In the genomic region with DNA sequence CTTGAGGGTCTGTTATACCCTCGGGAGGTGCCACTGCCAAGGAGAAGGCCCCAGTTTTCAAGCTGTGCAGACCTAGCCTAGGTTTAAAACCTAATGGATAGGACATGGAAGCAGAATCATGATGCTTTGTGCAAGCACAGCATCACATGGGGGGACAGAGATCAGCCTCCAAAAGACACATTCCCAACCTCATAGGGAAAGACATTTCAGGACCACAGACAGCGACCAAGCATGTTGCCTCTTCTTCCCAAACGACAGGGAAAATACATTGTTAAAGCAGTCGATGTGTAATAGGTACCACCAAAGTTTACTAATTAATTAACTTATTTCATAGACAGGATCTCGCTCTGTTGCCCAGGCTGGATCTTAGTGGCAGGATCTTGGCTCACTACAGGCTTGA, we compare ENCODE assay signal across 15 cellular contexts.
DNase-seq lines count a peak whose midpoint lies in the region; TF ChIP-seq lines count a peak whose summit lies in the region.
"Had no signal": no experiment of that assay in that cellular context is flagged by ENCODE, and none has a peak within 500 bp of the region (broad histone marks: within the 10 kb centered on the region; RNA-seq: fewer than 3 reads in every experiment).

No MANE protein-coding gene starts in this region.

- no peaks in the 10 kb centered on the region for H3K9me3 ChIP-seq in neuronal stem cell (replicated peaks in 1 of 2; ENCODE audit: control insufficient read depth in 2 of 2, insufficient read depth in 1 of 2, low read depth in 1 of 2, low read length in 2 of 2)
- H3K9me3 ChIP-seq: BLaER1 treated with 17β-estradiol and CSF1 and Interleukin-3, amounts not matched to agents 10 nM and 100 nM; pancreas had no signal

- H3K79me1 ChIP-seq in neuronal stem cell (ENCODE audit: low read depth, low read length), result peaks cover 3% of the 10 kb centered on the region

- no peak overlapping the region for H2AFZ ChIP-seq in neuronal stem cell (ENCODE audit: low read length)

- no peak for TF ChIP-seq CTCF in NB4 (IDR thresholded peaks at IDR 0.05; ENCODE audit: low read depth, low read length)
- TF ChIP-seq CTCF in brain microvascular endothelial cell (IDR thresholded peaks at IDR 0.05; ENCODE audit: low read depth, low read length, missing control alignments), result no peak

- no peak overlapping the region for H3K4ac ChIP-seq in neuronal stem cell (ENCODE audit: low read length)

- H3K27ac ChIP-seq in neuronal stem cell (replicated peaks; ENCODE audit: low read length) (no peak overlapping the region), brain microvascular endothelial cell (no peak overlapping the region), caudate nucleus (ENCODE audit: low read depth, low read length) (no peak overlapping the region)
- H3K27ac ChIP-seq: BLaER1 treated with 17β-estradiol and CSF1 and Interleukin-3, amounts not matched to agents 10 nM and 100 nM; HL-60; pancreas; SJSA1 had no signal

- no peaks in the 10 kb centered on the region for H3K36me3 ChIP-seq in H7 (replicated peaks; ENCODE audit: control insufficient read depth, insufficient read depth, low read length)
- H3K36me3 ChIP-seq in neuronal stem cell (replicated peaks in 1 of 2; ENCODE audit: control insufficient read depth in 2 of 2, insufficient read depth in 2 of 2, low read length in 2 of 2), result no peaks in the 10 kb centered on the region
- H3K36me3 ChIP-seq in brain microvascular endothelial cell (replicated peaks), result no peaks in the 10 kb centered on the region
- H3K36me3 ChIP-seq: BLaER1 treated with 17β-estradiol and CSF1 and Interleukin-3, amounts not matched to agents 10 nM and 100 nM; pancreas; SJSA1 had no signal

- H3K9ac ChIP-seq in neuronal stem cell (ENCODE audit: low read depth, low read length, poor library complexity), result no peak overlapping the region
- H3K9ac ChIP-seq: BLaER1 treated with 17β-estradiol and CSF1 and Interleukin-3, amounts not matched to agents 10 nM and 100 nM had no signal

- H2BK120ac ChIP-seq in neuronal stem cell (ENCODE audit: low read depth, low read length), result no peak overlapping the region

- DNase-seq in H7, result peak; percentile 78
- DNase-seq in NB4 (ENCODE audit: low read depth), result peak; percentile 48
- peak; percentile 63 for DNase-seq in ecto neural progenitor cell (ENCODE audit: low spot score)
- DNase-seq in neuronal stem cell (ENCODE audit: low spot score), result peak; percentile 74
- no peak for DNase-seq in stimulated activated CD4-positive, alpha-beta T cell treated with anti-CD3 and anti-CD28 coated beads, Interleukin-15, amount 100 ng/mL, for 24 hours
- no peak for DNase-seq in brain microvascular endothelial cell
- no peak for DNase-seq in caudate nucleus (lab: John Stamatoyannopoulos, UW)
- no peak for DNase-seq in DMS53 treated with DMSO at 0.1 percent for 48 hours (lab: John Stamatoyannopoulos, UW; ENCODE audit: unreplicated experiment)
- DNase-seq: HFFc6; NCI-H2081; pancreas; stimulated activated naive CD8-positive, alpha-beta T cell treated with anti-CD3 and anti-CD28 coated beads, Interleukin-15, amount 100 ng/mL, for 72 hours had no signal

- H3K23ac ChIP-seq in neuronal stem cell (ENCODE audit: low read depth, low read length, poor library complexity), result no peak overlapping the region

- no peak for TF ChIP-seq POLR2A in NB4 (IDR thresholded peaks at IDR 0.05; ENCODE audit: extremely low read depth, insufficient read length)

- H3K4me2 ChIP-seq in neuronal stem cell (ENCODE audit: insufficient read depth, low read length, poor library complexity, severe bottlenecking), result no peak overlapping the region
- H3K4me2 ChIP-seq: BLaER1 treated with 17β-estradiol and CSF1 and Interleukin-3, amounts not matched to agents 10 nM and 100 nM had no signal

- no peak overlapping the region for H4K91ac ChIP-seq in neuronal stem cell (ENCODE audit: low read depth, low read length, poor library complexity)

- WGBS in neuronal stem cell (ENCODE audit: extremely low coverage in 2 of 2, insufficient read length in 2 of 2, insufficient replicate concordance in 1 of 2), 2 donors, result no CpG with 5 or more reads among the region's 5 CpGs

- H3K18ac ChIP-seq in neuronal stem cell (ENCODE audit: low read length), result no peak overlapping the region

- no peak overlapping the region for H3K14ac ChIP-seq in neuronal stem cell (ENCODE audit: low read length)

- no peak overlapping the region for H2AK5ac ChIP-seq in neuronal stem cell (ENCODE audit: low read depth, low read length)

- H3K4me1 ChIP-seq in neuronal stem cell (ENCODE audit: control insufficient read depth in 2 of 2, insufficient read depth in 1 of 2, low read depth in 1 of 2, low read length in 2 of 2), result no peaks in the 10 kb centered on the region
- H3K4me1 ChIP-seq: BLaER1 treated with 17β-estradiol and CSF1 and Interleukin-3, amounts not matched to agents 10 nM and 100 nM; pancreas; SJSA1 had no signal

- no peak overlapping the region for H2BK5ac ChIP-seq in neuronal stem cell (ENCODE audit: low read length)

- no peak overlapping the region for H2BK15ac ChIP-seq in neuronal stem cell (ENCODE audit: low read length)

- H4K8ac ChIP-seq in neuronal stem cell (ENCODE audit: low read depth, low read length), result no peak overlapping the region

- in situ Hi-C loops in brain microvascular endothelial cell (cut with HindIII; ENCODE audit: low pct_ligation_motif_present, low sequenced_read_pairs), result no loop called here

- no peaks in the 10 kb centered on the region for H3K27me3 ChIP-seq in H7 (ENCODE audit: control insufficient read depth, insufficient read depth, low read length)
- H3K27me3 ChIP-seq in neuronal stem cell (ENCODE audit: control insufficient read depth in 3 of 3, insufficient read depth in 3 of 3, low read depth in 1 of 3, low read length in 3 of 3), result no peaks in the 10 kb centered on the region
- H3K27me3 ChIP-seq in brain microvascular endothelial cell (replicated peaks), result no peaks in the 10 kb centered on the region
- H3K27me3 ChIP-seq: BLaER1 treated with 17β-estradiol and CSF1 and Interleukin-3, amounts not matched to agents 10 nM and 100 nM; pancreas; SJSA1 had no signal

- H3K4me3 ChIP-seq in H7 (ENCODE audit: insufficient read depth, low read depth, low read length) (no peak overlapping the region), NB4 (ENCODE audit: low read depth, low read length) (no peak overlapping the region), neuronal stem cell (ENCODE audit: low read length in 2 of 2) (no peak overlapping the region), brain microvascular endothelial cell (ENCODE audit: low read depth, low read length) (no peak overlapping the region)
- H3K4me3 ChIP-seq: BLaER1 treated with 17β-estradiol and CSF1 and Interleukin-3, amounts not matched to agents 10 nM and 100 nM; pancreas; SJSA1 had no signal

- H2BK12ac ChIP-seq in neuronal stem cell (ENCODE audit: low read length), result no peak overlapping the region

Comparison
In these comparisons a context has a peak if more than half of its experiments do, and no peak if none do; other contexts are left out.
1. DNase-seq: peak in H7 (single experiment), NB4 (single experiment), ecto neural progenitor cell (single experiment) and neuronal stem cell (single experiment); none in stimulated activated CD4-positive, alpha-beta T cell treated with anti-CD3 and anti-CD28 coated beads, Interleukin-15, amount 100 ng/mL, for 24 hours (single experiment), brain microvascular endothelial cell (single experiment), caudate nucleus (0 of 61) and DMS53 treated with DMSO at 0.1 percent for 48 hours (single experiment).